12 cellular contexts compared by ENCODE assay signal in the genomic region with DNA sequence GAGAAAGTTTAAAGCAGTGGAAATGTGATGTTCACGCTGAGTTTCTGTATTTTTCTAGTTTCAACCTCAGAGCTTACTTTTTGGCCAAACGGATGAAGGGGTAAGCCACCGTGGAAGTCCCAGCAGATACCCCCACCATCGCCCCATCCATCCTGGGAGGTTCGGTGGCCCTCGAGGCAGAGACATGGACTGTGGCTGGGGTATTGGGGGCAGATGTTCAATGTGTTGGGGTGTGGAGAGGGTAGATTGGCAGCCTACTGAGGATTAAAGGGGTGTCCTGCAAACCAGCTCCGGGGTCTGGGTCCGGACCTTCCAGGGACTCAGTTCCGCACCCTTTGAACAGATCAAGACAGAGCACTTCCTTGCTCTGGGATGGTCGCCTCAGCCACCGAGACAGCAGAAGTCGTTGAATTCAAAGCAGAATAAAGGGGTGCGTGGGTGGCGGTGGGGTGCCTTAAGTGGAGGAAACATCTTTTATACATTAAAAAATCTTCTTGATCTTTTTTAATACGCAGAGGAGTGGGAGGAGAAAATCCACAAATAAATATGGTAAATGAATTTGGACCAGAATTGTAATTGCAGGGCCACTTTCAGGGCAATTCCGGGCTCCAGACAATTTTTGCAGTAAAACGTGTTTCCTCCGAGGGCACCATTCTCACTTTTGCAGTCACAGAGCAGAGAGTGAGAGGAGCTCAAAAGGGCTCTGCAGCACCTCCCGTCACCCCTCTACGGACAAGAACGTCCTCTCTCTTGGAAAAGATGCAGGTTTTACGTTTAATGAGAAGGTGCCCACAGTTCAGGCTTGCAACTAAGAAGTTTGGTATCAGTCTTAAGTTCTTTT.
DNase-seq lines count a peak whose midpoint lies in the region; ATAC-seq lines count a peak whose summit lies in the region.
"Had no signal": no experiment of that assay in that cellular context is flagged by ENCODE, and none has a peak within 500 bp of the region (broad histone marks: within the 10 kb centered on the region; RNA-seq: fewer than 3 reads in every experiment).

No MANE protein-coding gene starts in this region.

- H3K4me3 Mint-ChIP-seq in stimulated activated naive CD8-positive, alpha-beta T cell treated with anti-CD3 and anti-CD28 coated beads, Interleukin-15, Interleukin-2, amounts not matched to agents 100 ng/mL and 50 ng/mL, for 24 hours: peak overlapping the region; percentile 75
- H3K4me3 Mint-ChIP-seq in activated naive CD8-positive, alpha-beta T cell treated with anti-CD3 and anti-CD28 coated beads, Interleukin-2, amount 50 U/mL, for 24 hours: peak overlapping the region; percentile 60

- H3K27ac Mint-ChIP-seq in stimulated activated naive CD8-positive, alpha-beta T cell treated with anti-CD3 and anti-CD28 coated beads, Interleukin-15, Interleukin-2, amounts not matched to agents 100 ng/mL and 50 ng/mL, for 24 hours: peak overlapping the region; percentile 88
- peak overlapping the region; percentile 79 for H3K27ac Mint-ChIP-seq in activated naive CD8-positive, alpha-beta T cell treated with anti-CD3 and anti-CD28 coated beads, Interleukin-2, amount 50 U/mL, for 24 hours

- H3K4me1 Mint-ChIP-seq in stimulated activated naive CD8-positive, alpha-beta T cell treated with anti-CD3 and anti-CD28 coated beads, Interleukin-15, Interleukin-2, amounts not matched to agents 100 ng/mL and 50 ng/mL, for 24 hours (ENCODE audit: low read depth): peaks cover 46% of the 10 kb centered on the region
- H3K4me1 Mint-ChIP-seq in activated naive CD8-positive, alpha-beta T cell treated with anti-CD3 and anti-CD28 coated beads, Interleukin-2, amount 50 U/mL, for 24 hours: peaks cover 53% of the 10 kb centered on the region

- no peak for DNase-seq in stimulated activated naive CD8-positive, alpha-beta T cell treated with anti-CD3 and anti-CD28 coated beads, Interleukin-15, Interleukin-2, amounts not matched to agents 100 U/mL and 50 U/mL, for 24 hours
- DNase-seq in activated naive CD8-positive, alpha-beta T cell treated with anti-CD3 and anti-CD28 coated beads, Interleukin-2, amount 50 U/mL, for 24 hours: no peak
- no peak for DNase-seq in NCI-H1048 (lab: John Stamatoyannopoulos, UW)
- no peak for DNase-seq in SW 1271 (lab: John Stamatoyannopoulos, UW)
- DNase-seq: left cardiac atrium, NCI-H2107, occipital lobe had no signal

- ATAC-seq in stimulated activated naive CD8-positive, alpha-beta T cell treated with anti-CD3 and anti-CD28 coated beads, Interleukin-15, Interleukin-2, amounts not matched to agents 100 U/mL and 50 U/mL, for 24 hours: no peak
- ATAC-seq in HG03432 (IDR thresholded peaks at IDR 0.05; ENCODE audit: unreplicated experiment) (peak; percentile 3), GM18867 (IDR thresholded peaks at IDR 0.05; ENCODE audit: unreplicated experiment) (no peak), HG03442 (IDR thresholded peaks at IDR 0.05; ENCODE audit: unreplicated experiment) (no peak)
- ATAC-seq in activated naive CD8-positive, alpha-beta T cell treated with anti-CD3 and anti-CD28 coated beads, Interleukin-2, amount 50 U/mL, for 24 hours: peak; percentile 6
- ATAC-seq: gastroesophageal sphincter, left cardiac atrium had no signal

- H3K36me3 Mint-ChIP-seq in stimulated activated naive CD8-positive, alpha-beta T cell treated with anti-CD3 and anti-CD28 coated beads, Interleukin-15, Interleukin-2, amounts not matched to agents 100 ng/mL and 50 ng/mL, for 24 hours (ENCODE audit: low read depth): peaks cover 4% of the 10 kb centered on the region
- peaks cover 2% of the 10 kb centered on the region for H3K36me3 Mint-ChIP-seq in activated naive CD8-positive, alpha-beta T cell treated with anti-CD3 and anti-CD28 coated beads, Interleukin-2, amount 50 U/mL, for 24 hours (ENCODE audit: low read depth)

- H3K9me3 Mint-ChIP-seq in stimulated activated naive CD8-positive, alpha-beta T cell treated with anti-CD3 and anti-CD28 coated beads, Interleukin-15, Interleukin-2, amounts not matched to agents 100 ng/mL and 50 ng/mL, for 24 hours: no peaks in the 10 kb centered on the region
- no peaks in the 10 kb centered on the region for H3K9me3 Mint-ChIP-seq in activated naive CD8-positive, alpha-beta T cell treated with anti-CD3 and anti-CD28 coated beads, Interleukin-2, amount 50 U/mL, for 24 hours

- H3K27me3 Mint-ChIP-seq in stimulated activated naive CD8-positive, alpha-beta T cell treated with anti-CD3 and anti-CD28 coated beads, Interleukin-15, Interleukin-2, amounts not matched to agents 100 ng/mL and 50 ng/mL, for 24 hours: peaks cover 77% of the 10 kb centered on the region
- peaks cover 76% of the 10 kb centered on the region for H3K27me3 Mint-ChIP-seq in activated naive CD8-positive, alpha-beta T cell treated with anti-CD3 and anti-CD28 coated beads, Interleukin-2, amount 50 U/mL, for 24 hours

Comparison
In these comparisons a context has a peak if more than half of its experiments do, and no peak if none do; other contexts are left out.
1. ATAC-seq: peak in HG03432 (single experiment) and activated naive CD8-positive, alpha-beta T cell treated with anti-CD3 and anti-CD28 coated beads, Interleukin-2, amount 50 U/mL, for 24 hours (single experiment); none in stimulated activated naive CD8-positive, alpha-beta T cell treated with anti-CD3 and anti-CD28 coated beads, Interleukin-15, Interleukin-2, amounts not matched to agents 100 U/mL and 50 U/mL, for 24 hours (single experiment), GM18867 (single experiment) and HG03442 (single experiment).